ENCODE assay signal across 1 cellular context in genomic region chr17:8162232-8162996, GRCh38.
TF ChIP-seq lines count a peak whose summit lies in the region.

A gene with protein sequence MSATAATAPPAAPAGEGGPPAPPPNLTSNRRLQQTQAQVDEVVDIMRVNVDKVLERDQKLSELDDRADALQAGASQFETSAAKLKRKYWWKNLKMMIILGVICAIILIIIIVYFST (minus strand): TSS chr17:8162948. CDS start chr17:8162879, 69 bp downstream.

TF ChIP-seq in WTC11, 78 proteins besides CTCF, POLR2A, EP300 and RAD21 (continued from another document):
- peak; percentile 32; the same call in 1 of the 2 replicates for TF ChIP-seq FOXP4 (CRISPR knock-in tag; IDR thresholded peaks at IDR 0.05)
- TF ChIP-seq TEAD1 (CRISPR knock-in tag; IDR thresholded peaks at IDR 0.05), result peak; percentile 53; the same call in 1 of the 2 replicates
- peak; percentile 83; the same call in 1 of the 2 replicates for TF ChIP-seq TP53 (CRISPR knock-in tag; IDR thresholded peaks at IDR 0.05)
- TF ChIP-seq ZNF219 (CRISPR knock-in tag; IDR thresholded peaks at IDR 0.05; ENCODE audit: borderline replicate concordance), result 0 out of 2 replicates have a peak, but pooled peaks have one; percentile 52
- TF ChIP-seq FOXK1 (CRISPR knock-in tag; IDR thresholded peaks at IDR 0.05), result 0 out of 2 replicates have a peak, but pooled peaks have one; percentile 56
- peak; percentile 81; the same call in 1 of the 2 replicates for TF ChIP-seq KAT7 (CRISPR knock-in tag; IDR thresholded peaks at IDR 0.05; ENCODE audit: borderline replicate concordance)
- TF ChIP-seq, protein P1, sequence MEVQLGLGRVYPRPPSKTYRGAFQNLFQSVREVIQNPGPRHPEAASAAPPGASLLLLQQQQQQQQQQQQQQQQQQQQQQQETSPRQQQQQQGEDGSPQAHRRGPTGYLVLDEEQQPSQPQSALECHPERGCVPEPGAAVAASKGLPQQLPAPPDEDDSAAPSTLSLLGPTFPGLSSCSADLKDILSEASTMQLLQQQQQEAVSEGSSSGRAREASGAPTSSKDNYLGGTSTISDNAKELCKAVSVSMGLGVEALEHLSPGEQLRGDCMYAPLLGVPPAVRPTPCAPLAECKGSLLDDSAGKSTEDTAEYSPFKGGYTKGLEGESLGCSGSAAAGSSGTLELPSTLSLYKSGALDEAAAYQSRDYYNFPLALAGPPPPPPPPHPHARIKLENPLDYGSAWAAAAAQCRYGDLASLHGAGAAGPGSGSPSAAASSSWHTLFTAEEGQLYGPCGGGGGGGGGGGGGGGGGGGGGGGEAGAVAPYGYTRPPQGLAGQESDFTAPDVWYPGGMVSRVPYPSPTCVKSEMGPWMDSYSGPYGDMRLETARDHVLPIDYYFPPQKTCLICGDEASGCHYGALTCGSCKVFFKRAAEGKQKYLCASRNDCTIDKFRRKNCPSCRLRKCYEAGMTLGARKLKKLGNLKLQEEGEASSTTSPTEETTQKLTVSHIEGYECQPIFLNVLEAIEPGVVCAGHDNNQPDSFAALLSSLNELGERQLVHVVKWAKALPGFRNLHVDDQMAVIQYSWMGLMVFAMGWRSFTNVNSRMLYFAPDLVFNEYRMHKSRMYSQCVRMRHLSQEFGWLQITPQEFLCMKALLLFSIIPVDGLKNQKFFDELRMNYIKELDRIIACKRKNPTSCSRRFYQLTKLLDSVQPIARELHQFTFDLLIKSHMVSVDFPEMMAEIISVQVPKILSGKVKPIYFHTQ (CRISPR knock-in tag; IDR thresholded peaks at IDR 0.05), result no peak
- 0 out of 2 replicates have a peak, but pooled peaks have one; percentile 76 for TF ChIP-seq CBFB (CRISPR knock-in tag; IDR thresholded peaks at IDR 0.05; ENCODE audit: low read depth)
- TF ChIP-seq SP1 (CRISPR knock-in tag; conservative IDR thresholded peaks at IDR 0.05), result peak; percentile 47; the same call in 1 of the 2 replicates
- TF ChIP-seq ETV6 (CRISPR knock-in tag; IDR thresholded peaks at IDR 0.05), result 0 out of 2 replicates have a peak, but pooled peaks have one; percentile 21
- 0 out of 2 replicates have a peak, but pooled peaks have one; percentile 22 for TF ChIP-seq ATF1 (CRISPR knock-in tag; IDR thresholded peaks at IDR 0.05)
- TF ChIP-seq ZNF263 (CRISPR knock-in tag; IDR thresholded peaks at IDR 0.05; ENCODE audit: low read depth), result peak; percentile 61; the same call in 1 of the 2 replicates
- 0 out of 2 replicates have a peak, but pooled peaks have one; percentile 12 for TF ChIP-seq GABPB1 (CRISPR knock-in tag; IDR thresholded peaks at IDR 0.05)
